Comparison of ENCODE assay signal across 15 cellular contexts in genomic region chr18:22816266-22817176, GRCh38.
DNase-seq lines count a peak whose midpoint lies in the region; ATAC-seq, FAIRE-seq and TF ChIP-seq lines count a peak whose summit lies in the region.
"Had no signal": no experiment of that assay in that cellular context is flagged by ENCODE, and none has a peak within 500 bp of the region (broad histone marks: within the 10 kb centered on the region; RNA-seq: fewer than 3 reads in every experiment).

No MANE protein-coding gene starts in this region.

- H3K4me1 ChIP-seq in BE2C (peaks cover 3% of the 10 kb centered on the region; the same call in 1 of the 2 replicates), Peyer's patch (peaks cover 0 to 17% (median 0%) of the 10 kb centered on the region in 4 donors), ovary (ENCODE audit: insufficient read depth) (no peaks in the 10 kb centered on the region)

- intact Hi-C loops in ovary (cut with DNase I) = no loop called here

- H3K27ac ChIP-seq in Peyer's patch (peak overlapping the region in 2 of 4 donors; percentile 55 to 68), ovary (no peak overlapping the region)

- TF ChIP-seq POLR2A in Peyer's patch (IDR thresholded peaks at IDR 0.05) (no peak), ovary (IDR thresholded peaks at IDR 0.05) (no peak)

- no peak for TF ChIP-seq EP300 in ovary (IDR thresholded peaks at IDR 0.05)

- H3K27me3 ChIP-seq in BE2C = no peaks in the 10 kb centered on the region
- no peaks in the 10 kb centered on the region for H3K27me3 ChIP-seq in Peyer's patch
- no peaks in the 10 kb centered on the region for H3K27me3 ChIP-seq in ovary
- H3K27me3 ChIP-seq in H7 (ENCODE audit: control insufficient read depth, insufficient read depth, low read length) = no peaks in the 10 kb centered on the region

- peak; percentile 89 for ATAC-seq in left lobe of liver
- ATAC-seq: T-helper 17 cell had no signal

- peak overlapping the region; percentile 49 for H3K4me3 ChIP-seq in BE2C (ENCODE audit: low read depth, low read length)
- H3K4me3 ChIP-seq in Peyer's patch = peak overlapping the region in 1 of 4 donors; percentile 33
- H3K4me3 ChIP-seq in ovary = no peak overlapping the region
- no peak overlapping the region for H3K4me3 ChIP-seq in H7 (ENCODE audit: insufficient read depth, low read depth, low read length)
- H3K4me3 ChIP-seq: smooth muscle cell had no signal

- H3K9me3 ChIP-seq in BE2C = no peaks in the 10 kb centered on the region
- no peaks in the 10 kb centered on the region for H3K9me3 ChIP-seq in Peyer's patch
- H3K9me3 ChIP-seq in ovary = no peaks in the 10 kb centered on the region

- FAIRE-seq in urothelium cell line (lab: Jason Lieb, UNC) = no peak
- FAIRE-seq: frontal cortex had no signal

- 79 to 86% (median 79%) methylated on average over 17 to 18 of the region's 18 CpGs for WGBS in ovary, 3 donors

- peak; percentile 64 for DNase-seq in BE2C
- DNase-seq in NCI-H1092 (lab: John Stamatoyannopoulos, UW) = peak; percentile 8
- peak in 2 of 3 donors; percentile 76 to 78 for DNase-seq in Peyer's patch
- DNase-seq in left lobe of liver (ENCODE audit: low spot score) = peak; percentile 55
- no peak for DNase-seq in ovary
- DNase-seq in stimulated activated CD4-positive, alpha-beta T cell treated with anti-CD3 and anti-CD28 coated beads, Interleukin-2, amount 100 ng/mL, for 24 hours = no peak
- no peak for DNase-seq in urothelium cell line (ENCODE audit: low spot score)
- DNase-seq in H7 = no peak
- DNase-seq: activated CD4-positive, alpha-beta T cell treated with anti-CD3 and anti-CD28 coated beads for 1 hour; endodermal cell; GOT3; NCI-H187; T-helper 17 cell had no signal

- TF ChIP-seq CTCF in BE2C (IDR thresholded peaks at IDR 0.05; ENCODE audit: low read depth, low read length) (no peak), Peyer's patch (IDR thresholded peaks at IDR 0.05) (no peak), ovary (IDR thresholded peaks at IDR 0.05) (no peak)

- H3K36me3 ChIP-seq in BE2C (no peaks in the 10 kb centered on the region), Peyer's patch (no peaks in the 10 kb centered on the region), ovary (no peaks in the 10 kb centered on the region), H7 (replicated peaks; ENCODE audit: control insufficient read depth, insufficient read depth, low read length) (no peaks in the 10 kb centered on the region)

Comparison
In these comparisons a context has a peak if more than half of its experiments do, and no peak if none do; other contexts are left out.
1. DNase-seq: peak in BE2C (single experiment), NCI-H1092 (single experiment), Peyer's patch (2 of 3) and left lobe of liver (single experiment); none in ovary (0 of 5), stimulated activated CD4-positive, alpha-beta T cell treated with anti-CD3 and anti-CD28 coated beads, Interleukin-2, amount 100 ng/mL, for 24 hours (0 of 2), urothelium cell line (single experiment) and H7 (single experiment).